Comparison of ENCODE assay signal across 1 cellular context in genomic region chr22:20904008-20904979, GRCh38.
A peak's percentile ranks its signal among the peaks of the same experiment; 100 is the strongest.
TF ChIP-seq lines count a peak whose summit lies in the region.

No MANE protein-coding gene starts in this region.

TF ChIP-seq in K562, 482 proteins besides CTCF, POLR2A, EP300 and RAD21 (continued from another document and continues in another):
- no peak; the same call in 1 of the 2 replicates for TF ChIP-seq MGA (IDR thresholded peaks at IDR 0.05)
- TF ChIP-seq RREB1 (CRISPR knock-in tag; IDR thresholded peaks at IDR 0.05), result no peak
- TF ChIP-seq GMEB1 (CRISPR knock-in tag; IDR thresholded peaks at IDR 0.05), result 0 out of 2 replicates have a peak, but pooled peaks have one; percentile 14
- peak in 1 of 2 experiments; percentile 51; a peak in 1 of 4 replicates for TF ChIP-seq RCOR1 (IDR thresholded peaks at IDR 0.05; ENCODE audit: borderline replicate concordance in 1 of 2, low read depth in 2 of 2, low read length in 2 of 2)
- no peak; the same call in 1 of the 2 replicates for TF ChIP-seq E2F1 (CRISPR knock-in tag; IDR thresholded peaks at IDR 0.05)
- no peak for TF ChIP-seq ZBED1 (IDR thresholded peaks at IDR 0.05)
- no peak for TF ChIP-seq ZKSCAN1 (IDR thresholded peaks at IDR 0.05; ENCODE audit: low read depth, low read length)
- no peak for TF ChIP-seq ZNF311 (CRISPR knock-in tag; IDR thresholded peaks at IDR 0.05)
- no peak for TF ChIP-seq RERE (CRISPR knock-in tag; IDR thresholded peaks at IDR 0.05; ENCODE audit: borderline replicate concordance)
- TF ChIP-seq E4F1 (CRISPR knock-in tag; IDR thresholded peaks at IDR 0.05; ENCODE audit: borderline replicate concordance), result no peak
- TF ChIP-seq CBFB (CRISPR knock-in tag; IDR thresholded peaks at IDR 0.05), result no peak
- no peak for TF ChIP-seq RFX1 (IDR thresholded peaks at IDR 0.05)
- no peak for TF ChIP-seq HMGXB4 (CRISPR knock-in tag; IDR thresholded peaks at IDR 0.05)
- TF ChIP-seq NFYB (IDR thresholded peaks at IDR 0.05; ENCODE audit: extremely low read depth, insufficient read length), result no peak
